15 cellular contexts compared by ENCODE assay signal in genomic region chr19:41912899-41913475, GRCh38. TPM values are rescaled to one million over a fixed set of nuclear protein-coding genes. Genes with fewer than 3 reads are reported as not detected.
DNase-seq lines count a peak whose midpoint lies in the region; ATAC-seq, FAIRE-seq and TF ChIP-seq lines count a peak whose summit lies in the region.
"Had no signal": no experiment of that assay in that cellular context is flagged by ENCODE, and none has a peak within 500 bp of the region (broad histone marks: within the 10 kb centered on the region; RNA-seq: fewer than 3 reads in every experiment).

No MANE protein-coding gene starts in this region.

- H3K4me1 ChIP-seq in HEK293 (ENCODE audit: control insufficient read depth, insufficient read depth, low read length) (no peaks in the 10 kb centered on the region), K562 (replicated peaks in 1 of 2; ENCODE audit: control insufficient read depth in 2 of 2, insufficient read depth in 2 of 2, low read length in 2 of 2) (peaks cover 0 to 26% of the 10 kb centered on the region in 2 experiments; a peak in 2 of 5 replicates), mucosa of descending colon (ENCODE audit: low read depth) (peaks cover 3% of the 10 kb centered on the region)

- in situ Hi-C loops in K562 (cut with MboI): no loop called here

- no peak for TF ChIP-seq RAD21 in K562 (CRISPR knock-in tag; conservative IDR thresholded peaks at IDR 0.05 in 1 of 2, IDR thresholded peaks at IDR 0.05 in 1 of 2)

- TF ChIP-seq CTCF in HEK293 (tag by site-specific recombination; IDR thresholded peaks at IDR 0.05) (no peak), K562 (IDR thresholded peaks at IDR 0.05 in 2 of 3, conservative IDR thresholded peaks at IDR 0.05 in 1 of 3; ENCODE audit: insufficient read depth in 2 of 3, low read depth in 1 of 3, low read length in 3 of 3) (no peak), mucosa of descending colon (IDR thresholded peaks at IDR 0.05) (no peak)

- H3K9ac ChIP-seq in K562 (ENCODE audit: insufficient read depth in 1 of 2, low read depth in 2 of 2, low read length in 2 of 2): no peak overlapping the region; a peak in 1 of 4 replicates

- intact Hi-C loops in K562 (cut with micrococcal nuclease): no loop called here
- intact Hi-C loops in mucosa of descending colon (cut with DNase I, micrococcal nuclease): no loop called here

- H3K9me1 ChIP-seq in K562 (ENCODE audit: control insufficient read depth, insufficient read depth, low read length): no peaks in the 10 kb centered on the region

- FAIRE-seq in K562 (lab: Jason Lieb, UNC): no peak

- no peak for TF ChIP-seq EP300 in K562 (IDR thresholded peaks at IDR 0.05; ENCODE audit: low read length)

- peak; percentile 60 for ATAC-seq in K562
- ATAC-seq in mucosa of descending colon: peak; percentile 35

- POLR2A ChIA-PET in HEK293 (lab: Yijun Ruan, JAX): interaction anchor here (0.6 to 1.4 kb wide), 2 partner anchors 29 to 1535 kb away, joined by 5 to 6 read pairs; no protein-coding TSS in a partner anchor
- POLR2A ChIA-PET in K562 (lab: Yijun Ruan, JAX): interaction anchor here (1.4 kb wide), 1 partner anchor 22 kb away, joined by 4 read pairs; no protein-coding TSS in a partner anchor

- H3K36me3 ChIP-seq in HEK293 (ENCODE audit: control insufficient read depth in 2 of 2, insufficient read depth in 1 of 2, low read length in 2 of 2): no peaks in the 10 kb centered on the region
- H3K36me3 ChIP-seq in K562 (ENCODE audit: control insufficient read depth, insufficient read depth, low read length): no peaks in the 10 kb centered on the region
- no peaks in the 10 kb centered on the region for H3K36me3 ChIP-seq in mucosa of descending colon (ENCODE audit: low read depth)

- H3K27ac ChIP-seq in HEK293 (ENCODE audit: extremely low read depth, low read depth, low read length) (no peak overlapping the region), K562 (ENCODE audit: extremely low read depth, low read depth, low read length) (no peak overlapping the region)
- H3K27ac ChIP-seq: 22Rv1, skin epidermis, tibial nerve had no signal

- CTCF ChIA-PET in HEK293 (lab: Yijun Ruan, JAX) (no interaction called here), K562 (lab: Yijun Ruan, JAX; ENCODE audit: low intra/inter-chr PET ratio) (no interaction called here)

- no peak for TF ChIP-seq POLR2A in K562 (conservative IDR thresholded peaks at IDR 0.05)

- H3K79me2 ChIP-seq in K562 (ENCODE audit: control insufficient read depth, insufficient read depth, low read length): no peaks in the 10 kb centered on the region

- 3% methylated on average over 5 of the region's 47 CpGs for WGBS in K562 (ENCODE audit: insufficient coverage, low coverage, missing lambda C conversion rate)

- BruUV-seq in K562 (replicated peaks; lab: Mats Ljungman, UMichigan): no TSS peak

- peaks cover 32 to 59% of the 10 kb centered on the region in 2 experiments for H3K27me3 ChIP-seq in K562 (ENCODE audit: control insufficient read depth in 2 of 2, insufficient read depth in 2 of 2, low read length in 2 of 2)

- peaks cover 29% of the 10 kb centered on the region; the same call in 1 of the 2 replicates for H4K20me1 ChIP-seq in K562 (replicated peaks; ENCODE audit: control insufficient read depth, insufficient read depth, low read length)

- H3K4me2 ChIP-seq in K562 (ENCODE audit: insufficient read depth, low read length): no peak overlapping the region

- no peak overlapping the region for H3K4me3 ChIP-seq in HEK293 (ENCODE audit: low read depth, low read length)
- H3K4me3 ChIP-seq in K562: no peak overlapping the region
- no peak overlapping the region for H3K4me3 ChIP-seq in mucosa of descending colon
- H3K4me3 ChIP-seq: skin epidermis, tibial nerve had no signal

- no peak overlapping the region for H2AFZ ChIP-seq in K562 (ENCODE audit: low read depth, low read length)

- H3K9me3 ChIP-seq in HEK293 (ENCODE audit: control insufficient read depth, insufficient read depth, low read depth, low read length) (no peaks in the 10 kb centered on the region), K562 (replicated peaks; ENCODE audit: control insufficient read depth, insufficient read depth, low read depth, low read length) (no peaks in the 10 kb centered on the region), mucosa of descending colon (no peaks in the 10 kb centered on the region)
- H3K9me3 ChIP-seq: tibial nerve had no signal

- peak; percentile 57 for DNase-seq in DMS 273 (lab: John Stamatoyannopoulos, UW; ENCODE audit: unreplicated experiment)
- no peak for DNase-seq in DMS 273 treated with DMSO at 0.1 percent for 48 hours (lab: John Stamatoyannopoulos, UW)
- no peak for DNase-seq in K562 (ENCODE audit: extremely low read depth in 1 of 4, low spot score in 3 of 4)
- peak in 1 of 3 donors; percentile 49 for DNase-seq in mucosa of descending colon
- DNase-seq in occipital lobe (lab: John Stamatoyannopoulos, UW): no peak
- DNase-seq in SKM-1 treated with dmso at 0.1 percent for 144 hours (lab: John Stamatoyannopoulos, UW; ENCODE audit: unreplicated experiment): no peak
- no peak for DNase-seq in inferior parietal cortex (ENCODE audit: extremely low spot score)
- DNase-seq: cerebellar nuclear complex, MV-4-11, NCI-H524, SHP77 treated with DMSO at 0.1 percent for 48 hours had no signal

RNA-seq across cellular contexts. Expression of gene ERFL, which starts 15.3 kb away (rescaled TPM):
- total RNA-seq in K562 (2011; cell fraction: chromatin; rRNA removed; ENCODE audit: low replicate concordance): 0.63 and 1.7 TPM in 2 replicates
- 0.79 and 1.3 TPM in 2 replicates for total RNA-seq in K562 (2011; cell fraction: nucleolus; rRNA removed)
- total RNA-seq in K562 (2011; cell fraction: nucleoplasm; rRNA removed): 0.73 and 1.1 TPM in 2 replicates
- 0.16 and 0.32 TPM in 2 replicates for total RNA-seq in K562 (2014; rRNA removed)
- total RNA-seq in K562 (2014; rRNA removed; fragmentation: Illumina TruSeq; extraction: Trizol): 0.10 TPM in 1 of 2 replicates, not detected in the other
- total RNA-seq in K562 (2015; rRNA removed; fragmentation: Illumina TruSeq; extraction: Trizol): 0.11 TPM in 1 of 2 replicates, not detected in the other
- total RNA-seq in K562 (2021): 0.67 and 0.75 TPM in 2 replicates
- 0.07 and 0.32 TPM in 2 replicates for polyA plus RNA-seq in K562 (2011; rRNA removed)
- polyA plus RNA-seq in K562 (2011; cell fraction: cytosol; rRNA removed): 0.22 and 0.25 TPM in 2 replicates
- polyA plus RNA-seq in K562 (2011; cell fraction: nucleus; rRNA removed): 2.9 and 3.3 TPM in 2 replicates
- polyA plus RNA-seq in K562 (2012): 0.76 and 0.94 TPM in 2 replicates
- polyA plus RNA-seq in K562 (2014; fragmentation: Illumina TruSeq; extraction: Trizol): 0.31 and 0.50 TPM in 2 replicates
- polyA plus RNA-seq in K562 (2014; fragmentation: Nextera tagmentation; extraction: Ambion mirVana): not detected
- 0.31 and 0.33 TPM in 2 replicates for polyA plus RNA-seq in K562 (2014; rRNA removed)
- not detected in 2 replicates for polyA minus RNA-seq in K562 (2011; rRNA and poly(A)+ RNA removed)
- not detected in 2 replicates for polyA minus RNA-seq in K562 (2011; cell fraction: cytosol; rRNA and poly(A)+ RNA removed)
- 0.40 and 0.67 TPM in 2 replicates for polyA minus RNA-seq in K562 (2011; cell fraction: nucleus; rRNA and poly(A)+ RNA removed)
- total RNA-seq in mucosa of descending colon: 1 to 10 TPM in 1 of 3 donors, under 1 TPM in 2; 0.70 to 1.1 (median 0.98) TPM
- total RNA-seq in occipital lobe: not detected

RNA-seq across cellular contexts. Expression of gene ARHGEF1, which starts 30.0 kb away (rescaled TPM):
- total RNA-seq in K562 (2011; cell fraction: chromatin; rRNA removed; ENCODE audit: low replicate concordance): 190 and 355 TPM in 2 replicates
- 134 and 150 TPM in 2 replicates for total RNA-seq in K562 (2011; cell fraction: nucleolus; rRNA removed)
- total RNA-seq in K562 (2011; cell fraction: nucleoplasm; rRNA removed): 174 and 273 TPM in 2 replicates
- total RNA-seq in K562 (2014; rRNA removed) (56.7 and 79.1 TPM in 2 replicates), K562 (2014; rRNA removed; fragmentation: Illumina TruSeq; extraction: Trizol) (8.3 and 11.2 TPM in 2 replicates), K562 (2015; rRNA removed; fragmentation: Illumina TruSeq; extraction: Trizol) (27.1 and 27.5 TPM in 2 replicates), K562 (2021) (126 and 149 TPM in 2 replicates), mucosa of descending colon (100 to 1,000 TPM in 1 of 3 donors, 10 to 100 TPM in 2; 84.9 to 125 (median 92.3) TPM), occipital lobe (8.7 TPM)
- polyA plus RNA-seq in K562 (2011; rRNA removed) (29.8 and 50.5 TPM in 2 replicates), K562 (2014; fragmentation: Illumina TruSeq; extraction: Trizol) (39.8 and 71.1 TPM in 2 replicates), K562 (2014; fragmentation: Nextera tagmentation; extraction: Ambion mirVana) (1 to 10 TPM; 1.9 to 4.4 TPM), K562 (2014; rRNA removed) (86.0 and 112 TPM in 2 replicates)
- 56.0 and 95.1 TPM in 2 replicates for polyA plus RNA-seq in K562 (2011; cell fraction: cytosol; rRNA removed)
- 165 and 197 TPM in 2 replicates for polyA plus RNA-seq in K562 (2011; cell fraction: nucleus; rRNA removed)
- polyA plus RNA-seq in K562 (2012): 74.3 and 126 TPM in 2 replicates
- polyA minus RNA-seq in K562 (2011; rRNA and poly(A)+ RNA removed): 15.0 and 21.2 TPM in 2 replicates
- polyA minus RNA-seq in K562 (2011; cell fraction: cytosol; rRNA and poly(A)+ RNA removed): 48.5 and 52.9 TPM in 2 replicates
- polyA minus RNA-seq in K562 (2011; cell fraction: nucleus; rRNA and poly(A)+ RNA removed): 38.0 and 42.7 TPM in 2 replicates

RNA-seq across cellular contexts. Expression of gene CD79A, which starts 35.9 kb away (rescaled TPM):
- total RNA-seq in K562 (2011; cell fraction: chromatin; rRNA removed; ENCODE audit: low replicate concordance): 0.23 TPM in 1 of 2 replicates, not detected in the other
- total RNA-seq in K562 (2011; cell fraction: nucleolus; rRNA removed): 0.33 and 0.53 TPM in 2 replicates
- not detected in 2 replicates for total RNA-seq in K562 (2011; cell fraction: nucleoplasm; rRNA removed)
- total RNA-seq in K562 (2014; rRNA removed) (not detected in 2 replicates), K562 (2014; rRNA removed; fragmentation: Illumina TruSeq; extraction: Trizol) (not detected in 2 replicates), K562 (2015; rRNA removed; fragmentation: Illumina TruSeq; extraction: Trizol) (0.11 and 0.19 TPM in 2 replicates), K562 (2021) (0.38 and 0.42 TPM in 2 replicates), mucosa of descending colon (1 to 10 TPM; 2.7 to 7.3 (median 3.9) TPM), occipital lobe (not detected)
- polyA plus RNA-seq in K562 (2011; rRNA removed) (0.10 and 0.37 TPM in 2 replicates), K562 (2014; fragmentation: Illumina TruSeq; extraction: Trizol) (0.22 TPM in 1 of 2 replicates, not detected in the other), K562 (2014; fragmentation: Nextera tagmentation; extraction: Ambion mirVana) (under 1 TPM in 1 of 2 experiments, not detected in 1; 0.04 TPM), K562 (2014; rRNA removed) (0.72 TPM in 1 of 2 replicates, not detected in the other)
- polyA plus RNA-seq in K562 (2011; cell fraction: cytosol; rRNA removed): 0.42 and 0.46 TPM in 2 replicates
- 0.17 and 0.28 TPM in 2 replicates for polyA plus RNA-seq in K562 (2011; cell fraction: nucleus; rRNA removed)
- polyA plus RNA-seq in K562 (2012): 0.21 and 0.30 TPM in 2 replicates
- polyA minus RNA-seq in K562 (2011; rRNA and poly(A)+ RNA removed): not detected in 2 replicates
- polyA minus RNA-seq in K562 (2011; cell fraction: cytosol; rRNA and poly(A)+ RNA removed): not detected in 2 replicates
- not detected in 2 replicates for polyA minus RNA-seq in K562 (2011; cell fraction: nucleus; rRNA and poly(A)+ RNA removed)
- total RNA-seq: tibial nerve had no signal

RNA-seq across cellular contexts. Expression of gene RABAC1, which starts 46.1 kb away (rescaled TPM):
- 19.9 and 51.2 TPM in 2 replicates for total RNA-seq in K562 (2011; cell fraction: chromatin; rRNA removed; ENCODE audit: low replicate concordance)
- 69.7 and 71.9 TPM in 2 replicates for total RNA-seq in K562 (2011; cell fraction: nucleolus; rRNA removed)
- total RNA-seq in K562 (2011; cell fraction: nucleoplasm; rRNA removed): 51.7 and 54.7 TPM in 2 replicates
- total RNA-seq in K562 (2014; rRNA removed): 24.5 and 32.7 TPM in 2 replicates
- total RNA-seq in K562 (2014; rRNA removed; fragmentation: Illumina TruSeq; extraction: Trizol): 2.5 and 4.6 TPM in 2 replicates
- 7.1 and 7.2 TPM in 2 replicates for total RNA-seq in K562 (2015; rRNA removed; fragmentation: Illumina TruSeq; extraction: Trizol)
- total RNA-seq in K562 (2021): 23.2 and 24.0 TPM in 2 replicates
- 17.7 and 36.3 TPM in 2 replicates for polyA plus RNA-seq in K562 (2011; rRNA removed)
- 84.6 and 116 TPM in 2 replicates for polyA plus RNA-seq in K562 (2011; cell fraction: cytosol; rRNA removed)
- polyA plus RNA-seq in K562 (2011; cell fraction: nucleus; rRNA removed): 38.9 and 57.8 TPM in 2 replicates
- polyA plus RNA-seq in K562 (2012): 22.9 and 60.5 TPM in 2 replicates
- 2.4 and 7.8 TPM in 2 replicates for polyA plus RNA-seq in K562 (2014; fragmentation: Illumina TruSeq; extraction: Trizol)
- polyA plus RNA-seq in K562 (2014; fragmentation: Nextera tagmentation; extraction: Ambion mirVana): 1 to 10 TPM; 5.2 to 9.3 TPM
- 28.1 and 44.0 TPM in 2 replicates for polyA plus RNA-seq in K562 (2014; rRNA removed)
- 8.2 and 10.6 TPM in 2 replicates for polyA minus RNA-seq in K562 (2011; rRNA and poly(A)+ RNA removed)
- polyA minus RNA-seq in K562 (2011; cell fraction: cytosol; rRNA and poly(A)+ RNA removed): 7.3 and 10.4 TPM in 2 replicates
- 12.3 and 23.0 TPM in 2 replicates for polyA minus RNA-seq in K562 (2011; cell fraction: nucleus; rRNA and poly(A)+ RNA removed)
- total RNA-seq in mucosa of descending colon: 100 to 1,000 TPM; 150 to 160 (median 152) TPM
- total RNA-seq in occipital lobe: 69.3 TPM

RNA-seq across cellular contexts. Expression of gene RPS19, which starts 52.9 kb away (rescaled TPM):
- 206 and 366 TPM in 2 replicates for total RNA-seq in K562 (2011; cell fraction: chromatin; rRNA removed; ENCODE audit: low replicate concordance)
- total RNA-seq in K562 (2011; cell fraction: nucleolus; rRNA removed): 541 and 557 TPM in 2 replicates
- 534 and 889 TPM in 2 replicates for total RNA-seq in K562 (2011; cell fraction: nucleoplasm; rRNA removed)
- 2,281 and 2,654 TPM in 2 replicates for total RNA-seq in K562 (2014; rRNA removed)
- total RNA-seq in K562 (2014; rRNA removed; fragmentation: Illumina TruSeq; extraction: Trizol): 2,194 and 2,528 TPM in 2 replicates
- 2,976 and 3,114 TPM in 2 replicates for total RNA-seq in K562 (2015; rRNA removed; fragmentation: Illumina TruSeq; extraction: Trizol)
- 3,020 and 3,167 TPM in 2 replicates for total RNA-seq in K562 (2021)
- 1,964 and 2,381 TPM in 2 replicates for polyA plus RNA-seq in K562 (2011; rRNA removed)
- 4,557 and 6,735 TPM in 2 replicates for polyA plus RNA-seq in K562 (2011; cell fraction: cytosol; rRNA removed)
- 550 and 673 TPM in 2 replicates for polyA plus RNA-seq in K562 (2011; cell fraction: nucleus; rRNA removed)
- 3,411 and 3,853 TPM in 2 replicates for polyA plus RNA-seq in K562 (2012)
- 2,057 and 2,080 TPM in 2 replicates for polyA plus RNA-seq in K562 (2014; fragmentation: Illumina TruSeq; extraction: Trizol)
- 1,000 to 10,000 TPM; 3,130 to 3,408 TPM for polyA plus RNA-seq in K562 (2014; fragmentation: Nextera tagmentation; extraction: Ambion mirVana)
- polyA plus RNA-seq in K562 (2014; rRNA removed): 1,986 and 2,747 TPM in 2 replicates
- 324 and 393 TPM in 2 replicates for polyA minus RNA-seq in K562 (2011; rRNA and poly(A)+ RNA removed)
- polyA minus RNA-seq in K562 (2011; cell fraction: cytosol; rRNA and poly(A)+ RNA removed): 1,276 and 1,752 TPM in 2 replicates
- 176 and 348 TPM in 2 replicates for polyA minus RNA-seq in K562 (2011; cell fraction: nucleus; rRNA and poly(A)+ RNA removed)
- total RNA-seq in mucosa of descending colon: 1,000 to 10,000 TPM; 1,251 to 1,696 (median 1,572) TPM
- 405 TPM for total RNA-seq in occipital lobe
